In genomic region chr17:36948717-36949460, GRCh38 we compare ENCODE assay signal across 1 cellular context.
TF ChIP-seq lines count a peak whose summit lies in the region.

TSS of gene AATF (plus strand) at chr17:36948954. CDS start at chr17:36949126, 172 bp downstream.

TF ChIP-seq in K562, 482 proteins besides CTCF, POLR2A, EP300 and RAD21 (continued from another document):
- no peak for TF ChIP-seq FOXK1 (CRISPR knock-in tag; IDR thresholded peaks at IDR 0.05; ENCODE audit: borderline replicate concordance)
- peak; percentile 89; the same call in 1 of the 2 replicates for TF ChIP-seq BRD4 (IDR thresholded peaks at IDR 0.05)
- TF ChIP-seq TAF1 (IDR thresholded peaks at IDR 0.05; ENCODE audit: control insufficient read depth, extremely low read depth, insufficient read depth, low read length, severe bottlenecking): peak; percentile 84
- peak; percentile 14 for TF ChIP-seq DACH1 (IDR thresholded peaks at IDR 0.05; ENCODE audit: partially characterized antibody)
